8 cellular contexts compared by ENCODE assay signal in genomic region chr22:36237462-36238347, GRCh38. TPM values are rescaled to one million over a fixed set of nuclear protein-coding genes. Genes with fewer than 3 reads are reported as not detected.
DNase-seq lines count a peak whose midpoint lies in the region; ATAC-seq lines count a peak whose summit lies in the region.

No MANE protein-coding gene starts in this region.

- no peaks in the 10 kb centered on the region for H3K27me3 Mint-ChIP-seq in CD4-positive, CD25-positive, alpha-beta regulatory T cell

- peak in 2 of 3 donors; percentile 13 to 66 for DNase-seq in CD4-positive, CD25-positive, alpha-beta regulatory T cell
- DNase-seq in M059J (ENCODE audit: low read depth) (peak; percentile 32), cerebellar cortex (ENCODE audit: low spot score) (peak; percentile 48), SKM-1 (lab: John Stamatoyannopoulos, UW; ENCODE audit: unreplicated experiment) (no peak), ACHN (no peak)

- H3K36me3 Mint-ChIP-seq in CD4-positive, CD25-positive, alpha-beta regulatory T cell, result peaks cover 45% of the 10 kb centered on the region

- H3K4me1 ChIP-seq in CD4-positive, CD25-positive, alpha-beta regulatory T cell (ENCODE audit: control insufficient read depth, insufficient read depth, low read length, poor library complexity, severe bottlenecking), result peaks cover 38% of the 10 kb centered on the region
- H3K4me1 ChIP-seq in muscle layer of colon (ENCODE audit: insufficient read depth, low read length), result peaks cover 43% of the 10 kb centered on the region

- H3K4me3 ChIP-seq in CD4-positive, CD25-positive, alpha-beta regulatory T cell (ENCODE audit: low read depth, low read length), result peak overlapping the region; percentile 98
- peak overlapping the region; percentile 10 to 98 for H3K4me3 ChIP-seq in muscle layer of colon (ENCODE audit: low read depth in 1 of 2, low read length in 2 of 2)

- H3K27ac ChIP-seq in CD4-positive, CD25-positive, alpha-beta regulatory T cell (ENCODE audit: insufficient read depth, low read length, poor library complexity, severe bottlenecking), result peak overlapping the region; percentile 81
- H3K27ac ChIP-seq in muscle layer of colon (ENCODE audit: low read depth, low read length), result peak overlapping the region; percentile 95

- peaks cover 36% of the 10 kb centered on the region for H3K36me3 ChIP-seq in CD4-positive, CD25-positive, alpha-beta regulatory T cell (ENCODE audit: control insufficient read depth, insufficient read depth, low read length)
- H3K36me3 ChIP-seq in muscle layer of colon (ENCODE audit: insufficient read depth, low read length), result peaks cover 7% of the 10 kb centered on the region

- peaks cover 0 to 7% (median 2%) of the 10 kb centered on the region in 7 donors for H3K9me3 Mint-ChIP-seq in CD4-positive, CD25-positive, alpha-beta regulatory T cell

- peak overlapping the region; percentile 96 to 100 (median 99) for H3K4me3 Mint-ChIP-seq in CD4-positive, CD25-positive, alpha-beta regulatory T cell

- peaks cover 37 to 64% (median 45%) of the 10 kb centered on the region in 4 donors for H3K4me1 Mint-ChIP-seq in CD4-positive, CD25-positive, alpha-beta regulatory T cell

- peaks cover 0 to under 1% of the 10 kb centered on the region in 2 experiments for H3K9me3 ChIP-seq in CD4-positive, CD25-positive, alpha-beta regulatory T cell (ENCODE audit: control insufficient read depth in 2 of 2, low read length in 2 of 2)
- H3K9me3 ChIP-seq in muscle layer of colon (ENCODE audit: low read length), result no peaks in the 10 kb centered on the region

- H3K27ac Mint-ChIP-seq in CD4-positive, CD25-positive, alpha-beta regulatory T cell, result peak overlapping the region; percentile 95 to 100 (median 96)

- ATAC-seq in CD4-positive, CD25-positive, alpha-beta regulatory T cell (ENCODE audit: low read depth in 2 of 2), result no peak
- no peak for ATAC-seq in HG03460 (IDR thresholded peaks at IDR 0.05; ENCODE audit: unreplicated experiment)
- ATAC-seq in GM19452 (IDR thresholded peaks at IDR 0.05; ENCODE audit: unreplicated experiment), result no peak

- H3K27me3 ChIP-seq in CD4-positive, CD25-positive, alpha-beta regulatory T cell (ENCODE audit: control insufficient read depth, insufficient read depth, low read length), result no peaks in the 10 kb centered on the region
- H3K27me3 ChIP-seq in muscle layer of colon (ENCODE audit: control insufficient read depth in 1 of 2, insufficient read depth in 2 of 2, low read length in 2 of 2), result no peaks in the 10 kb centered on the region

- peak overlapping the region; percentile 98 for H3K9ac ChIP-seq in muscle layer of colon (ENCODE audit: low read length)

- in situ Hi-C loops in ACHN (cut with HindIII; ENCODE audit: low pct_ligation_motif_present, low pct_unique_long_range_greater_than_20kb, low sequenced_read_pairs), result no loop called here

RNA-seq across cellular contexts. Expression of gene APOL2, which starts 1.6 kb away (rescaled TPM):
- total RNA-seq in CD4-positive, CD25-positive, alpha-beta regulatory T cell, result 69.7 TPM
- 10 to 100 TPM; 18.8 to 28.6 (median 22.0) TPM for polyA plus RNA-seq in CD4-positive, CD25-positive, alpha-beta regulatory T cell
- 45.6 and 64.3 TPM in 2 replicates for total RNA-seq in M059J (2014; rRNA removed; shearing (Covaris generic))

RNA-seq across cellular contexts. Expression of gene APOL1, which starts 15.2 kb away (rescaled TPM):
- total RNA-seq in CD4-positive, CD25-positive, alpha-beta regulatory T cell, result 16.8 TPM
- 1 to 10 TPM; 6.3 to 8.4 (median 7.2) TPM for polyA plus RNA-seq in CD4-positive, CD25-positive, alpha-beta regulatory T cell
- 24.0 and 31.5 TPM in 2 replicates for total RNA-seq in M059J (2014; rRNA removed; shearing (Covaris generic))

RNA-seq across cellular contexts. Expression of gene APOL4, which starts 36.1 kb away (rescaled TPM):
- not detected for total RNA-seq in CD4-positive, CD25-positive, alpha-beta regulatory T cell
- not detected for polyA plus RNA-seq in CD4-positive, CD25-positive, alpha-beta regulatory T cell
- 0.10 TPM in 1 of 2 replicates, not detected in the other for total RNA-seq in M059J (2014; rRNA removed; shearing (Covaris generic))

Comparison
In these comparisons a context has a peak if more than half of its experiments do, and no peak if none do; other contexts are left out.
1. DNase-seq: peak in CD4-positive, CD25-positive, alpha-beta regulatory T cell (2 of 3), M059J (single experiment) and cerebellar cortex (single experiment); none in SKM-1 (single experiment) and ACHN (single experiment).